ENCODE assay signal across 15 cellular contexts in genomic region chr7:135917721-135918120, GRCh38. TPM values are rescaled to one million over a fixed set of nuclear protein-coding genes. Genes with fewer than 3 reads are reported as not detected.
DNase-seq lines count a peak whose midpoint lies in the region; ATAC-seq, FAIRE-seq and TF ChIP-seq lines count a peak whose summit lies in the region.
"Had no signal": no experiment of that assay in that cellular context is flagged by ENCODE, and none has a peak within 500 bp of the region (broad histone marks: within the 10 kb centered on the region; RNA-seq: fewer than 3 reads in every experiment).

No MANE protein-coding gene starts in this region.

- no TSS peak for BruUV-seq in K562 (replicated peaks; lab: Mats Ljungman, UMichigan)

- no peaks in the 10 kb centered on the region for H4K20me1 ChIP-seq in K562 (replicated peaks; ENCODE audit: control insufficient read depth, insufficient read depth, low read length)

- no peak overlapping the region for H3K4me2 ChIP-seq in K562 (ENCODE audit: insufficient read depth, low read length)

- H3K27ac ChIP-seq in K562 (ENCODE audit: extremely low read depth, low read depth, low read length): no peak overlapping the region
- H3K27ac ChIP-seq: RWPE1 had no signal

- H3K27me3 ChIP-seq in K562 (ENCODE audit: control insufficient read depth in 2 of 2, insufficient read depth in 2 of 2, low read length in 2 of 2): no peaks in the 10 kb centered on the region

- H2AFZ ChIP-seq in K562 (ENCODE audit: low read depth, low read length): no peak overlapping the region

- TF ChIP-seq RAD21 in K562 (CRISPR knock-in tag; conservative IDR thresholded peaks at IDR 0.05 in 1 of 2, IDR thresholded peaks at IDR 0.05 in 1 of 2): peak in 1 of 2 experiments; percentile 22; a peak in 1 of 4 replicates

- H3K9me3 ChIP-seq in K562 (replicated peaks; ENCODE audit: control insufficient read depth, insufficient read depth, low read depth, low read length): 0 out of 2 replicates have a peak, but pooled peaks cover 4% of the 10 kb centered on the region

- TF ChIP-seq POLR2A in K562 (conservative IDR thresholded peaks at IDR 0.05): no peak

- H3K4me1 ChIP-seq in K562 (replicated peaks in 1 of 2; ENCODE audit: control insufficient read depth in 2 of 2, insufficient read depth in 2 of 2, low read length in 2 of 2): peaks cover 2% of the 10 kb centered on the region in 2 experiments; a peak in 2 of 5 replicates

- intact Hi-C loops in K562 (cut with micrococcal nuclease): no loop called here

- no peaks in the 10 kb centered on the region; the same call in 2 of the 3 replicates for H3K36me3 ChIP-seq in K562 (ENCODE audit: control insufficient read depth, insufficient read depth, low read length)

- CTCF ChIA-PET in K562 (lab: Yijun Ruan, JAX; ENCODE audit: low intra/inter-chr PET ratio): no interaction called here

- in situ Hi-C loops in KBM-7 (cut with MboI; ENCODE audit: low pct_unique_long_range_greater_than_20kb, low sequenced_read_pairs) (no loop called here), K562 (cut with MboI) (no loop called here)

- no peak overlapping the region for H3K4me3 ChIP-seq in K562

- POLR2A ChIA-PET in K562 (lab: Yijun Ruan, JAX): no interaction called here

- peak; percentile 49 for ATAC-seq in K562
- no peak for ATAC-seq in GM21723 (IDR thresholded peaks at IDR 0.05; ENCODE audit: unreplicated experiment)
- ATAC-seq in GM18498 (IDR thresholded peaks at IDR 0.05; ENCODE audit: unreplicated experiment): no peak
- no peak for ATAC-seq in GM21381 (IDR thresholded peaks at IDR 0.05; ENCODE audit: unreplicated experiment)

- TF ChIP-seq EP300 in K562 (IDR thresholded peaks at IDR 0.05; ENCODE audit: low read length): peak; percentile 62; the same call in 1 of the 2 replicates

- no peak for FAIRE-seq in K562 (lab: Jason Lieb, UNC)

- DNase-seq in CMK (ENCODE audit: low read depth) (peak; percentile 45), KBM-7 (peak; percentile 97), SKM-1 (lab: John Stamatoyannopoulos, UW; ENCODE audit: unreplicated experiment) (peak; percentile 65), K562 (ENCODE audit: extremely low read depth in 1 of 4, low spot score in 3 of 4) (no peak), amygdala (lab: John Stamatoyannopoulos, UW) (no peak)
- DNase-seq: Calu3, DMS79, H9, NCI-H1417, NCI-H2029 treated with DMSO at 0.1 percent for 48 hours, NCI-H510A treated with DMSO at 0.1 percent for 48 hours had no signal

- TF ChIP-seq CTCF in K562 (IDR thresholded peaks at IDR 0.05 in 2 of 3, conservative IDR thresholded peaks at IDR 0.05 in 1 of 3; ENCODE audit: insufficient read depth in 2 of 3, low read depth in 1 of 3, low read length in 3 of 3): no peak

- H3K9me1 ChIP-seq in K562 (ENCODE audit: control insufficient read depth, insufficient read depth, low read length): no peaks in the 10 kb centered on the region

- 43% methylated on average over 7 of the region's 7 CpGs for WGBS in K562 (ENCODE audit: insufficient coverage, low coverage, missing lambda C conversion rate)

- no peaks in the 10 kb centered on the region for H3K79me2 ChIP-seq in K562 (ENCODE audit: control insufficient read depth, insufficient read depth, low read length)

- H3K9ac ChIP-seq in K562 (ENCODE audit: insufficient read depth in 1 of 2, low read depth in 2 of 2, low read length in 2 of 2): no peak overlapping the region

TF ChIP-seq in K562, 482 proteins besides CTCF, POLR2A, EP300 and RAD21 (continues in another document):
- TF ChIP-seq DMBX1 (CRISPR knock-in tag; IDR thresholded peaks at IDR 0.05; ENCODE audit: borderline replicate concordance) (no peak), FOS (IDR thresholded peaks at IDR 0.05; ENCODE audit: extremely low read depth, insufficient read length) (no peak), ZNF668 (CRISPR knock-in tag; IDR thresholded peaks at IDR 0.05) (no peak), EP400 (IDR thresholded peaks at IDR 0.05) (peak; percentile 55), LEF1 (IDR thresholded peaks at IDR 0.05) (no peak; the same call in 1 of the 2 replicates), HES1 (IDR thresholded peaks at IDR 0.05; ENCODE audit: low read depth) (peak; percentile 59; the same call in 1 of the 2 replicates), ZNF644 (tag; IDR thresholded peaks at IDR 0.05; ENCODE audit: low read depth) (no peak), GTF2A2 (tag; IDR thresholded peaks at IDR 0.05) (no peak), HOMEZ (CRISPR knock-in tag; IDR thresholded peaks at IDR 0.05) (no peak), KDM1A (IDR thresholded peaks at IDR 0.05) (no peak), MLLT1 (IDR thresholded peaks at IDR 0.05) (no peak), CEBPB (tag; IDR thresholded peaks at IDR 0.05) (peak; percentile 89), ZBTB9 (CRISPR knock-in tag; IDR thresholded peaks at IDR 0.05) (no peak), L3MBTL2 (IDR thresholded peaks at IDR 0.05) (peak; percentile 68), HDAC3 (IDR thresholded peaks at IDR 0.05; ENCODE audit: borderline replicate concordance, partially characterized antibody) (peak; percentile 28)

RNA-seq across cellular contexts. Expression of gene MTPN, which starts 59.4 kb away (rescaled TPM):
- 24.4 and 41.1 TPM in 2 replicates for total RNA-seq in K562 (2011; cell fraction: chromatin; rRNA removed; ENCODE audit: low replicate concordance)
- 26.7 and 34.1 TPM in 2 replicates for total RNA-seq in K562 (2011; cell fraction: nucleolus; rRNA removed)
- total RNA-seq in K562 (2011; cell fraction: nucleoplasm; rRNA removed): 43.8 and 76.6 TPM in 2 replicates
- 94.4 and 128 TPM in 2 replicates for total RNA-seq in K562 (2014; rRNA removed)
- 156 and 189 TPM in 2 replicates for total RNA-seq in K562 (2014; rRNA removed; fragmentation: Illumina TruSeq; extraction: Trizol)
- total RNA-seq in K562 (2015; rRNA removed; fragmentation: Illumina TruSeq; extraction: Trizol): 154 and 159 TPM in 2 replicates
- total RNA-seq in K562 (2021): 236 and 261 TPM in 2 replicates
- polyA plus RNA-seq in K562 (2011; rRNA removed): 189 and 191 TPM in 2 replicates
- polyA plus RNA-seq in K562 (2011; cell fraction: cytosol; rRNA removed): 69.3 and 142 TPM in 2 replicates
- 61.0 and 67.9 TPM in 2 replicates for polyA plus RNA-seq in K562 (2011; cell fraction: nucleus; rRNA removed)
- 190 and 199 TPM in 2 replicates for polyA plus RNA-seq in K562 (2012)
- polyA plus RNA-seq in K562 (2014; fragmentation: Illumina TruSeq; extraction: Trizol): 224 and 243 TPM in 2 replicates
- polyA plus RNA-seq in K562 (2014; fragmentation: Nextera tagmentation; extraction: Ambion mirVana): 10 to 100 TPM; 68.5 to 68.6 TPM
- 133 and 148 TPM in 2 replicates for polyA plus RNA-seq in K562 (2014; rRNA removed)
- 247 and 299 TPM in 2 replicates for polyA minus RNA-seq in K562 (2011; rRNA and poly(A)+ RNA removed)
- polyA minus RNA-seq in K562 (2011; cell fraction: cytosol; rRNA and poly(A)+ RNA removed): 168 and 172 TPM in 2 replicates
- 70.3 and 88.3 TPM in 2 replicates for polyA minus RNA-seq in K562 (2011; cell fraction: nucleus; rRNA and poly(A)+ RNA removed)

Comparison
In these comparisons a context has a peak if more than half of its experiments do, and no peak if none do; other contexts are left out.
1. DNase-seq: peak in CMK (single experiment), KBM-7 (single experiment) and SKM-1 (single experiment); none in K562 (0 of 4) and amygdala (0 of 56).